8 cellular contexts compared by ENCODE assay signal in genomic region chr6:30614044-30614842, GRCh38. TPM values are rescaled to one million over a fixed set of nuclear protein-coding genes. Genes with fewer than 3 reads are reported as not detected.
DNase-seq lines count a peak whose midpoint lies in the region; ATAC-seq, FAIRE-seq and TF ChIP-seq lines count a peak whose summit lies in the region.

No MANE protein-coding gene starts in this region.

- peaks cover 8% of the 10 kb centered on the region; the same call in 1 of the 2 replicates for H4K20me1 ChIP-seq in K562 (replicated peaks; ENCODE audit: control insufficient read depth, insufficient read depth, low read length)

- POLR2A ChIA-PET in K562 (lab: Yijun Ruan, JAX): interaction anchor here (0.6 to 4.8 kb wide), 83 partner anchors 9 to 858 kb away, joined by 3 to 310 read pairs (median 5); partner anchors contain the start of genes ABCF1, ATAT1, C6orf136 and DHX16

- H3K27me3 ChIP-seq in ACC112 (ENCODE audit: insufficient read depth, low read length) (no peaks in the 10 kb centered on the region), HL-60 (ENCODE audit: insufficient read depth, poor library complexity, severe bottlenecking) (no peaks in the 10 kb centered on the region), K562 (ENCODE audit: control insufficient read depth in 2 of 2, insufficient read depth in 2 of 2, low read length in 2 of 2) (no peaks in the 10 kb centered on the region), mononuclear cell (ENCODE audit: insufficient read depth, low read length) (no peaks in the 10 kb centered on the region)

- intact Hi-C loops in K562 (cut with micrococcal nuclease): loop anchor here (2.0 kb wide), 1 partner anchor 59 kb away; the partner anchor contains the start of gene DHX16

- H3K36me3 ChIP-seq in ACC112 (ENCODE audit: insufficient read depth, low read length) (peaks cover 27% of the 10 kb centered on the region), K562 (ENCODE audit: control insufficient read depth, insufficient read depth, low read length) (peaks cover 67% of the 10 kb centered on the region)

- peak overlapping the region; percentile 79 to 99; a peak in 3 of 4 replicates for H3K9ac ChIP-seq in K562 (ENCODE audit: insufficient read depth in 1 of 2, low read depth in 2 of 2, low read length in 2 of 2)

- 26% methylated on average over 8 of the region's 8 CpGs for WGBS in K562 (ENCODE audit: insufficient coverage, low coverage, missing lambda C conversion rate)

- H3K4me1 ChIP-seq in ACC112 (ENCODE audit: control insufficient read depth, insufficient read depth, low read length, unreplicated experiment): peaks cover 39% of the 10 kb centered on the region
- H3K4me1 ChIP-seq in K562 (replicated peaks in 1 of 2; ENCODE audit: control insufficient read depth in 2 of 2, insufficient read depth in 2 of 2, low read length in 2 of 2): peaks cover 4 to 26% of the 10 kb centered on the region in 2 experiments; a peak in 4 of 5 replicates
- H3K4me1 ChIP-seq in mononuclear cell (ENCODE audit: insufficient read depth, low read length): peaks cover 37% of the 10 kb centered on the region

- peak overlapping the region; percentile 99 for H3K4me2 ChIP-seq in K562 (ENCODE audit: insufficient read depth, low read length)

- TF ChIP-seq CTCF in HL-60 (IDR thresholded peaks at IDR 0.05; ENCODE audit: insufficient read depth, low read length): no peak
- TF ChIP-seq CTCF in K562 (IDR thresholded peaks at IDR 0.05 in 2 of 3, conservative IDR thresholded peaks at IDR 0.05 in 1 of 3; ENCODE audit: insufficient read depth in 2 of 3, low read depth in 1 of 3, low read length in 3 of 3): no peak

- peak; percentile 63 for TF ChIP-seq POLR2A in K562 (conservative IDR thresholded peaks at IDR 0.05)

- in situ Hi-C loops in K562 (cut with MboI): no loop called here

- DNase-seq in HL-60 (ENCODE audit: low read depth in 1 of 2, low spot score in 1 of 2): no peak
- peak in 1 of 4 experiments; percentile 55 for DNase-seq in K562 (ENCODE audit: extremely low read depth in 1 of 4, low spot score in 3 of 4)
- no peak for DNase-seq in stimulated activated CD4-positive, alpha-beta T cell treated with anti-CD3 and anti-CD28 coated beads, Interleukin-1b, Interleukin-23, amount 100 ng/mL, for 48 hours
- DNase-seq in GOT3 (lab: John Stamatoyannopoulos, UW): no peak

- FAIRE-seq in K562 (lab: Jason Lieb, UNC): no peak

- H3K9me1 ChIP-seq in K562 (ENCODE audit: control insufficient read depth, insufficient read depth, low read length): no peaks in the 10 kb centered on the region

- no TSS peak for BruUV-seq in K562 (replicated peaks; lab: Mats Ljungman, UMichigan)

- peaks cover 65% of the 10 kb centered on the region for H3K79me2 ChIP-seq in ACC112 (ENCODE audit: control insufficient read depth, insufficient read depth, low read length, unreplicated experiment)
- H3K79me2 ChIP-seq in K562 (ENCODE audit: control insufficient read depth, insufficient read depth, low read length): peaks cover 85% of the 10 kb centered on the region

- no peak for TF ChIP-seq EP300 in K562 (IDR thresholded peaks at IDR 0.05; ENCODE audit: low read length)

- peak overlapping the region; percentile 51 for H3K27ac ChIP-seq in ACC112 (ENCODE audit: low read depth, low read length)
- peak overlapping the region; percentile 99 for H3K27ac ChIP-seq in HL-60 (replicated peaks)
- peak overlapping the region; percentile 95 for H3K27ac ChIP-seq in K562 (ENCODE audit: extremely low read depth, low read depth, low read length)

- CTCF ChIA-PET in K562 (lab: Yijun Ruan, JAX; ENCODE audit: low intra/inter-chr PET ratio): no interaction called here

- H3K9me3 ChIP-seq in K562 (replicated peaks; ENCODE audit: control insufficient read depth, insufficient read depth, low read depth, low read length) (no peaks in the 10 kb centered on the region), mononuclear cell (ENCODE audit: low read depth, low read length) (no peaks in the 10 kb centered on the region)

- no peak overlapping the region for H2AFZ ChIP-seq in ACC112 (ENCODE audit: low read length, unreplicated experiment)
- H2AFZ ChIP-seq in K562 (ENCODE audit: low read depth, low read length): no peak overlapping the region

- H3K4me3 ChIP-seq in ACC112 (ENCODE audit: low read depth, low read length): peak overlapping the region; percentile 70
- H3K4me3 ChIP-seq in HL-60 (replicated peaks; ENCODE audit: insufficient read depth, low read length): peak overlapping the region; percentile 22
- H3K4me3 ChIP-seq in K562: peak overlapping the region; percentile 68
- H3K4me3 ChIP-seq in mononuclear cell (ENCODE audit: low read length): peak overlapping the region; percentile 99

- no peak for TF ChIP-seq RAD21 in K562 (CRISPR knock-in tag; conservative IDR thresholded peaks at IDR 0.05 in 1 of 2, IDR thresholded peaks at IDR 0.05 in 1 of 2)

- ATAC-seq in K562 (peak; percentile 1), HG03342 (IDR thresholded peaks at IDR 0.05; ENCODE audit: unreplicated experiment) (no peak), GM18502 (IDR thresholded peaks at IDR 0.05; ENCODE audit: poor library complexity, unreplicated experiment) (no peak)

RNA-seq across cellular contexts. Expression of gene PPP1R10, which starts 2.8 kb away (rescaled TPM):
- 194 and 283 TPM in 2 replicates for total RNA-seq in K562 (2011; cell fraction: chromatin; rRNA removed; ENCODE audit: low replicate concordance)
- 176 and 243 TPM in 2 replicates for total RNA-seq in K562 (2011; cell fraction: nucleolus; rRNA removed)
- total RNA-seq in K562 (2011; cell fraction: nucleoplasm; rRNA removed): 172 and 194 TPM in 2 replicates
- 32.6 and 60.5 TPM in 2 replicates for total RNA-seq in K562 (2014; rRNA removed)
- total RNA-seq in K562 (2014; rRNA removed; fragmentation: Illumina TruSeq; extraction: Trizol): 49.7 TPM in 2 replicates
- 39.9 and 49.9 TPM in 2 replicates for total RNA-seq in K562 (2015; rRNA removed; fragmentation: Illumina TruSeq; extraction: Trizol)
- total RNA-seq in K562 (2021): 65.5 and 69.9 TPM in 2 replicates
- 19.4 and 28.1 TPM in 2 replicates for polyA plus RNA-seq in K562 (2011; rRNA removed)
- polyA plus RNA-seq in K562 (2011; cell fraction: cytosol; rRNA removed): 14.0 and 15.3 TPM in 2 replicates
- polyA plus RNA-seq in K562 (2011; cell fraction: nucleus; rRNA removed): 79.8 and 95.1 TPM in 2 replicates
- polyA plus RNA-seq in K562 (2012): 38.2 and 56.5 TPM in 2 replicates
- polyA plus RNA-seq in K562 (2014; fragmentation: Illumina TruSeq; extraction: Trizol): 31.3 and 61.2 TPM in 2 replicates
- polyA plus RNA-seq in K562 (2014; fragmentation: Nextera tagmentation; extraction: Ambion mirVana): 10 to 100 TPM; 14.1 to 21.9 TPM
- 26.8 and 30.4 TPM in 2 replicates for polyA plus RNA-seq in K562 (2014; rRNA removed)
- polyA minus RNA-seq in K562 (2011; rRNA and poly(A)+ RNA removed): 111 and 152 TPM in 2 replicates
- 27.6 and 30.5 TPM in 2 replicates for polyA minus RNA-seq in K562 (2011; cell fraction: cytosol; rRNA and poly(A)+ RNA removed)
- polyA minus RNA-seq in K562 (2011; cell fraction: nucleus; rRNA and poly(A)+ RNA removed): 193 and 329 TPM in 2 replicates
- 166 TPM for total RNA-seq in mononuclear cell

RNA-seq across cellular contexts. Expression of gene MRPS18B, which starts 3.4 kb away (rescaled TPM):
- 34.1 and 72.7 TPM in 2 replicates for total RNA-seq in K562 (2011; cell fraction: chromatin; rRNA removed; ENCODE audit: low replicate concordance)
- total RNA-seq in K562 (2011; cell fraction: nucleolus; rRNA removed): 57.9 and 58.4 TPM in 2 replicates
- 49.2 and 50.2 TPM in 2 replicates for total RNA-seq in K562 (2011; cell fraction: nucleoplasm; rRNA removed)
- total RNA-seq in K562 (2014; rRNA removed) (134 and 143 TPM in 2 replicates), K562 (2014; rRNA removed; fragmentation: Illumina TruSeq; extraction: Trizol) (159 TPM in 2 replicates), K562 (2015; rRNA removed; fragmentation: Illumina TruSeq; extraction: Trizol) (144 and 146 TPM in 2 replicates), K562 (2021) (125 and 132 TPM in 2 replicates), mononuclear cell (31.3 TPM)
- polyA plus RNA-seq in K562 (2011; rRNA removed) (177 and 178 TPM in 2 replicates), K562 (2014; fragmentation: Illumina TruSeq; extraction: Trizol) (285 and 292 TPM in 2 replicates), K562 (2014; fragmentation: Nextera tagmentation; extraction: Ambion mirVana) (100 to 1,000 TPM; 331 to 383 TPM), K562 (2014; rRNA removed) (180 and 270 TPM in 2 replicates)
- polyA plus RNA-seq in K562 (2011; cell fraction: cytosol; rRNA removed): 261 and 277 TPM in 2 replicates
- 41.8 and 46.9 TPM in 2 replicates for polyA plus RNA-seq in K562 (2011; cell fraction: nucleus; rRNA removed)
- polyA plus RNA-seq in K562 (2012): 141 and 165 TPM in 2 replicates
- 121 and 136 TPM in 2 replicates for polyA minus RNA-seq in K562 (2011; rRNA and poly(A)+ RNA removed)
- polyA minus RNA-seq in K562 (2011; cell fraction: cytosol; rRNA and poly(A)+ RNA removed): 91.8 and 121 TPM in 2 replicates
- polyA minus RNA-seq in K562 (2011; cell fraction: nucleus; rRNA and poly(A)+ RNA removed): 25.8 and 35.7 TPM in 2 replicates

RNA-seq across cellular contexts. Expression of gene ATAT1, which starts 12.4 kb away (rescaled TPM):
- 24.6 and 28.0 TPM in 2 replicates for total RNA-seq in K562 (2011; cell fraction: chromatin; rRNA removed; ENCODE audit: low replicate concordance)
- 10.2 and 12.0 TPM in 2 replicates for total RNA-seq in K562 (2011; cell fraction: nucleolus; rRNA removed)
- total RNA-seq in K562 (2011; cell fraction: nucleoplasm; rRNA removed): 21.6 and 43.5 TPM in 2 replicates
- 1.00 and 2.9 TPM in 2 replicates for total RNA-seq in K562 (2014; rRNA removed)
- total RNA-seq in K562 (2014; rRNA removed; fragmentation: Illumina TruSeq; extraction: Trizol): 1.5 and 1.7 TPM in 2 replicates
- 1.6 and 1.7 TPM in 2 replicates for total RNA-seq in K562 (2015; rRNA removed; fragmentation: Illumina TruSeq; extraction: Trizol)
- total RNA-seq in K562 (2021): 3.7 and 4.1 TPM in 2 replicates
- 4.2 and 7.4 TPM in 2 replicates for polyA plus RNA-seq in K562 (2011; rRNA removed)
- 4.0 and 6.1 TPM in 2 replicates for polyA plus RNA-seq in K562 (2011; cell fraction: cytosol; rRNA removed)
- 38.2 and 41.0 TPM in 2 replicates for polyA plus RNA-seq in K562 (2011; cell fraction: nucleus; rRNA removed)
- 4.5 and 6.2 TPM in 2 replicates for polyA plus RNA-seq in K562 (2012)
- polyA plus RNA-seq in K562 (2014; fragmentation: Illumina TruSeq; extraction: Trizol): 4.3 and 5.8 TPM in 2 replicates
- under 1 TPM; 0.65 to 0.71 TPM for polyA plus RNA-seq in K562 (2014; fragmentation: Nextera tagmentation; extraction: Ambion mirVana)
- 4.9 and 5.1 TPM in 2 replicates for polyA plus RNA-seq in K562 (2014; rRNA removed)
- 3.3 and 3.9 TPM in 2 replicates for polyA minus RNA-seq in K562 (2011; rRNA and poly(A)+ RNA removed)
- 1.5 and 2.3 TPM in 2 replicates for polyA minus RNA-seq in K562 (2011; cell fraction: cytosol; rRNA and poly(A)+ RNA removed)
- polyA minus RNA-seq in K562 (2011; cell fraction: nucleus; rRNA and poly(A)+ RNA removed): 4.8 and 7.0 TPM in 2 replicates
- total RNA-seq in mononuclear cell: 0.94 TPM

RNA-seq across cellular contexts. Expression of gene C6orf136, which starts 32.7 kb away (rescaled TPM):
- total RNA-seq in K562 (2011; cell fraction: chromatin; rRNA removed; ENCODE audit: low replicate concordance): 52.8 and 100 TPM in 2 replicates
- total RNA-seq in K562 (2011; cell fraction: nucleolus; rRNA removed): 71.3 and 77.0 TPM in 2 replicates
- 61.3 and 61.8 TPM in 2 replicates for total RNA-seq in K562 (2011; cell fraction: nucleoplasm; rRNA removed)
- 16.9 and 26.8 TPM in 2 replicates for total RNA-seq in K562 (2014; rRNA removed)
- 14.1 and 14.5 TPM in 2 replicates for total RNA-seq in K562 (2014; rRNA removed; fragmentation: Illumina TruSeq; extraction: Trizol)
- total RNA-seq in K562 (2015; rRNA removed; fragmentation: Illumina TruSeq; extraction: Trizol): 15.6 and 19.0 TPM in 2 replicates
- total RNA-seq in K562 (2021): 55.0 and 63.1 TPM in 2 replicates
- polyA plus RNA-seq in K562 (2011; rRNA removed): 16.2 and 35.4 TPM in 2 replicates
- polyA plus RNA-seq in K562 (2011; cell fraction: cytosol; rRNA removed): 35.9 and 43.4 TPM in 2 replicates
- 124 and 164 TPM in 2 replicates for polyA plus RNA-seq in K562 (2011; cell fraction: nucleus; rRNA removed)
- 46.4 and 46.8 TPM in 2 replicates for polyA plus RNA-seq in K562 (2012)
- 50.3 and 54.6 TPM in 2 replicates for polyA plus RNA-seq in K562 (2014; fragmentation: Illumina TruSeq; extraction: Trizol)
- 10 to 100 TPM; 18.4 to 18.5 TPM for polyA plus RNA-seq in K562 (2014; fragmentation: Nextera tagmentation; extraction: Ambion mirVana)
- 34.7 and 43.6 TPM in 2 replicates for polyA plus RNA-seq in K562 (2014; rRNA removed)
- polyA minus RNA-seq in K562 (2011; rRNA and poly(A)+ RNA removed): 15.3 and 18.6 TPM in 2 replicates
- polyA minus RNA-seq in K562 (2011; cell fraction: cytosol; rRNA and poly(A)+ RNA removed): 17.3 and 23.6 TPM in 2 replicates
- 16.6 and 27.5 TPM in 2 replicates for polyA minus RNA-seq in K562 (2011; cell fraction: nucleus; rRNA and poly(A)+ RNA removed)
- 12.5 TPM for total RNA-seq in mononuclear cell

RNA-seq across cellular contexts. Expression of gene ABCF1, which starts 43.0 kb away (rescaled TPM):
- 106 and 144 TPM in 2 replicates for total RNA-seq in K562 (2011; cell fraction: chromatin; rRNA removed; ENCODE audit: low replicate concordance)
- 68.8 and 74.0 TPM in 2 replicates for total RNA-seq in K562 (2011; cell fraction: nucleolus; rRNA removed)
- 67.5 and 78.2 TPM in 2 replicates for total RNA-seq in K562 (2011; cell fraction: nucleoplasm; rRNA removed)
- total RNA-seq in K562 (2014; rRNA removed): 149 and 166 TPM in 2 replicates
- 102 and 114 TPM in 2 replicates for total RNA-seq in K562 (2014; rRNA removed; fragmentation: Illumina TruSeq; extraction: Trizol)
- 137 and 138 TPM in 2 replicates for total RNA-seq in K562 (2015; rRNA removed; fragmentation: Illumina TruSeq; extraction: Trizol)
- total RNA-seq in K562 (2021): 120 and 138 TPM in 2 replicates
- polyA plus RNA-seq in K562 (2011; rRNA removed): 47.4 and 53.0 TPM in 2 replicates
- polyA plus RNA-seq in K562 (2011; cell fraction: cytosol; rRNA removed): 55.5 and 68.2 TPM in 2 replicates
- polyA plus RNA-seq in K562 (2011; cell fraction: nucleus; rRNA removed): 107 and 119 TPM in 2 replicates
- 94.3 and 135 TPM in 2 replicates for polyA plus RNA-seq in K562 (2012)
- polyA plus RNA-seq in K562 (2014; fragmentation: Illumina TruSeq; extraction: Trizol): 193 and 194 TPM in 2 replicates
- polyA plus RNA-seq in K562 (2014; fragmentation: Nextera tagmentation; extraction: Ambion mirVana): 10 to 100 TPM; 41.6 to 43.5 TPM
- polyA plus RNA-seq in K562 (2014; rRNA removed): 91.6 and 95.4 TPM in 2 replicates
- polyA minus RNA-seq in K562 (2011; rRNA and poly(A)+ RNA removed): 64.1 and 88.2 TPM in 2 replicates
- polyA minus RNA-seq in K562 (2011; cell fraction: cytosol; rRNA and poly(A)+ RNA removed): 70.7 and 87.6 TPM in 2 replicates
- polyA minus RNA-seq in K562 (2011; cell fraction: nucleus; rRNA and poly(A)+ RNA removed): 30.8 and 44.9 TPM in 2 replicates
- total RNA-seq in mononuclear cell: 30.5 TPM

Comparison
In these comparisons a context has a peak if more than half of its experiments do, and no peak if none do; other contexts are left out.
1. H3K4me3 ChIP-seq: peak in every context shown above with its lines; median percentile 99 in mononuclear cell; 70 in ACC112; 68 in K562; 22 in HL-60.